ENCODE assay signal across 8 cellular contexts in the genomic region with DNA sequence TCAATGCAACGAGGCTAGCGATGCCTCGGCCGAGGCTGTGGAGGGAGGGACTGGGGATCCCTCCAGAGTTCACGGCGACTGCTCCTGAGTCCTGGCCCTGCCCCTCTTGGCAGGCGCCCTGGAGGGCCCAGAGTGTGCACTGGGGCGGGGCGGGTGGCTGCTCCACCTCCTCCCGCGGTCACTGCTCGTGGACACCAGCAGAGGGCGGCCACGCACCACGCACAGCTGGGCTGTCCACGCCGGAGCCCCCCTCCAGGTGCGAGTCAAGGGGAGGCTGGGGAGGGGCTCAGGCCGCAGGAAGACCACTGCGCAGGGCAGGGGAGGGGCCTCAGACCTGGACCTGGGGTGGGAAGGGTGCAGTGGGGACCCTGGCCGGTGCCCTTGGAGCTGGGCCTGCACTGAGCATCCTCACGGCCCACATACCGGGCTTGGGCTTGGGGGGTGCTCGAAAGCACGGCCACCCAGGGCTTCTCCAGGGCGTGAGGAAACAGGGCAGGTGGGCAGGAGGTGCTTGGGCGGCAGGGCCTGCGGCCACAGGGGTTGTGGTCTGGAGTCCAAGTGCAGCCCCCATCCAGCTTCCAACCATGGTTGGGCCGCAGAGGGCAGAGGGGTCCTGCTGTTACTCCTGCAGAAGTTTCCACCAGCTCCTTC. TPM values are rescaled to one million over a fixed set of nuclear protein-coding genes. Genes with fewer than 3 reads are reported as not detected.
DNase-seq lines count a peak whose midpoint lies in the region; FAIRE-seq and TF ChIP-seq lines count a peak whose summit lies in the region.

No MANE protein-coding gene starts in this region.

- DNase-seq in D721Med (ENCODE audit: insufficient read length, low spot score) (no peak), M059J (ENCODE audit: low read depth) (peak; percentile 4), activated T-cell treated with anti-CD3 and anti-CD28 coated beads for 1 hour (ENCODE audit: low read depth) (peak; percentile 36), immature natural killer cell (peak in 2 of 3 donors; percentile 15 to 26), RCC 7860 (ENCODE audit: low spot score) (no peak), H4 (ENCODE audit: low spot score) (no peak), dedifferentiated amniotic fluid mesenchymal stem cell (ENCODE audit: extremely low spot score) (no peak)
- peak; percentile 14 to 24 for DNase-seq in stimulated activated CD8-positive, alpha-beta memory T cell treated with anti-CD3 and anti-CD28 coated beads, Interleukin-15, amount 100 ng/mL, for 48 hours (ENCODE audit: low read depth in 2 of 2)

- no peak overlapping the region for H3K27ac Mint-ChIP-seq in immature natural killer cell

- no peak overlapping the region for H3K4me3 Mint-ChIP-seq in immature natural killer cell

- no peaks in the 10 kb centered on the region for H3K4me1 Mint-ChIP-seq in immature natural killer cell

- H3K27me3 Mint-ChIP-seq in immature natural killer cell (ENCODE audit: low read depth in 3 of 3) = peaks cover 0 to 12% (median 10%) of the 10 kb centered on the region in 3 donors

- FAIRE-seq in D721Med (lab: Jason Lieb, UNC) (no peak), RCC 7860 (lab: Jason Lieb, UNC) (no peak)

- TF ChIP-seq CTCF in D721Med (IDR thresholded peaks at IDR 0.05; ENCODE audit: insufficient read depth, missing control alignments) = peak; percentile 20

- H3K9me3 Mint-ChIP-seq in immature natural killer cell = peaks cover 0 to 1% (median 0%) of the 10 kb centered on the region in 6 donors

- no peaks in the 10 kb centered on the region for H3K36me3 Mint-ChIP-seq in immature natural killer cell

RNA-seq across cellular contexts. Expression of a gene that starts 20.6 kb away (rescaled TPM):
- 0.05 and 0.07 TPM in 2 replicates for total RNA-seq in M059J (2014; rRNA removed; shearing (Covaris generic))
- polyA plus RNA-seq in immature natural killer cell = under 1 TPM in 1 of 3 donors, not detected in 2; 0.07 TPM
- 0.10 and 0.12 TPM in 2 replicates for total RNA-seq in H4 (2014; rRNA removed; shearing (Covaris generic))

Comparison
In these comparisons a context has a peak if more than half of its experiments do, and no peak if none do; other contexts are left out.
1. DNase-seq: peak in M059J (single experiment), activated T-cell treated with anti-CD3 and anti-CD28 coated beads for 1 hour (single experiment), immature natural killer cell (2 of 3) and stimulated activated CD8-positive, alpha-beta memory T cell treated with anti-CD3 and anti-CD28 coated beads, Interleukin-15, amount 100 ng/mL, for 48 hours (2 of 2); none in D721Med (single experiment), RCC 7860 (single experiment), H4 (single experiment) and dedifferentiated amniotic fluid mesenchymal stem cell (single experiment).